12 cellular contexts compared by ENCODE assay signal in the genomic region with DNA sequence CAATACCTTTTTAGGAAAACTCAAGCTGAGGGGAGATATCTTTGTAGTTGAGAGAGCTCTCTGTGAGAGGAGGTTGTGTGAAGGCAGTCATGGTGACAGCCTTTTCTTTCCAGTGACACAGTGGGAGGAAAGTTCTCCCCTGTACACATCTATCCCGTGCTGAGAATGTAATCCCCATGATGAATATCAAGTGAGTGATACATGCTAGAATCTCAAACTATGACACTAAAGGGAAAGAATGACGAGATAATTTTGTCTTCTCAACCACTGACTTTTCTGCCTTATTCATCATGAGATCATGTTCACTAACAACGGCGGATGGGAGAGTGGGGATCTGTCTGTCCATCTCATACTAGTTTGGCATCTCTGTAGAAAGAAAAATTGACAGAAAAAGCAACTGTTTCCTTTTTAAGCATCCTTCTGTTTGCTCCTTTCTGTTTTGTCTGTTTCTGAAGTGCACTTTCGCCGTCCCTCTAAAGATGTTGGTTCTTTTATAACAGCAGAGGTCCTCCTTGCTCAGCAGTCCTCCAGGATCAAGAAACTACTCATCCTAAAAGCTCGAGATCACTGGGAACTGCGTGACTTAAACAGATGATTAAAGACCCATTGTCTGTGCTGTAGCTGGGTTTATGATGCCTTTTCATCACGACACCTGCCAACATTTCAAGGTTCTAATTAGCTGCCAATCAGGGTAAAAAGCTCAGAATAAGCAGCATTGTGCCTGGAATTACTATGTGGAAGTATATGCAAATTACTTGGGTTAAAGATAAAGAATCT.
DNase-seq lines count a peak whose midpoint lies in the region; ATAC-seq and TF ChIP-seq lines count a peak whose summit lies in the region.
"Had no signal": no experiment of that assay in that cellular context is flagged by ENCODE, and none has a peak within 500 bp of the region (broad histone marks: within the 10 kb centered on the region; RNA-seq: fewer than 3 reads in every experiment).

No MANE protein-coding gene starts in this region.

- H3K4me1 Mint-ChIP-seq in stimulated activated memory B cell treated with anti-CD40 and anti-IgM and Interleukin-4, amounts not matched to agents 10 μg/mL and 1 μg/mL and 100 μg/mL, for 72 hours, result no peaks in the 10 kb centered on the region
- no peaks in the 10 kb centered on the region for H3K4me1 Mint-ChIP-seq in mesothelial cell of epicardium

- H3K27ac ChIP-seq in foreskin keratinocyte, result no peak overlapping the region
- H3K27ac ChIP-seq: colonic mucosa had no signal

- H3K27me3 Mint-ChIP-seq in stimulated activated memory B cell treated with anti-CD40 and anti-IgM and Interleukin-4, amounts not matched to agents 10 μg/mL and 1 μg/mL and 100 μg/mL, for 72 hours, result peaks cover 12% of the 10 kb centered on the region
- H3K27me3 Mint-ChIP-seq in mesothelial cell of epicardium (ENCODE audit: low read depth), result no peaks in the 10 kb centered on the region

- H3K4me1 ChIP-seq in foreskin keratinocyte, result peaks cover 4% of the 10 kb centered on the region
- H3K4me1 ChIP-seq: BE2C, colonic mucosa had no signal

- TF ChIP-seq CTCF in foreskin keratinocyte (conservative IDR thresholded peaks at IDR 0.05) (peak; percentile 14), mesothelial cell of epicardium (IDR thresholded peaks at IDR 0.05; ENCODE audit: unreplicated experiment) (no peak)

- H3K36me3 Mint-ChIP-seq in stimulated activated memory B cell treated with anti-CD40 and anti-IgM and Interleukin-4, amounts not matched to agents 10 μg/mL and 1 μg/mL and 100 μg/mL, for 72 hours, result no peaks in the 10 kb centered on the region
- no peaks in the 10 kb centered on the region for H3K36me3 Mint-ChIP-seq in mesothelial cell of epicardium

- no peak overlapping the region for H3K4me3 Mint-ChIP-seq in stimulated activated memory B cell treated with anti-CD40 and anti-IgM and Interleukin-4, amounts not matched to agents 10 μg/mL and 1 μg/mL and 100 μg/mL, for 72 hours
- H3K4me3 Mint-ChIP-seq in mesothelial cell of epicardium, result no peak overlapping the region

- peak; percentile 83 for ATAC-seq in SK-N-SH treated with all-trans-retinoic acid at 6 μM for 48 hours
- ATAC-seq in foreskin keratinocyte, result peak; percentile 28
- ATAC-seq in stimulated activated memory B cell treated with anti-CD40 and anti-IgM and Interleukin-4, amounts not matched to agents 10 μg/mL and 1 μg/mL and 100 μg/mL, for 72 hours, result peak; percentile 25
- no peak for ATAC-seq in HG02840 (IDR thresholded peaks at IDR 0.05; ENCODE audit: low FRiP score, unreplicated experiment)
- ATAC-seq: left colon had no signal

- no peaks in the 10 kb centered on the region for H3K9me3 Mint-ChIP-seq in stimulated activated memory B cell treated with anti-CD40 and anti-IgM and Interleukin-4, amounts not matched to agents 10 μg/mL and 1 μg/mL and 100 μg/mL, for 72 hours
- no peaks in the 10 kb centered on the region for H3K9me3 Mint-ChIP-seq in mesothelial cell of epicardium

- H3K27me3 ChIP-seq in foreskin keratinocyte, result no peaks in the 10 kb centered on the region
- H3K27me3 ChIP-seq: BE2C, colonic mucosa had no signal

- H3K27ac Mint-ChIP-seq in stimulated activated memory B cell treated with anti-CD40 and anti-IgM and Interleukin-4, amounts not matched to agents 10 μg/mL and 1 μg/mL and 100 μg/mL, for 72 hours, result no peak overlapping the region
- H3K27ac Mint-ChIP-seq in mesothelial cell of epicardium, result no peak overlapping the region

- DNase-seq in NCI-H2171 treated with DMSO at 0.1 percent for 48 hours (lab: John Stamatoyannopoulos, UW) (peak; percentile 1), NCI-H2171 (lab: John Stamatoyannopoulos, UW) (no peak), foreskin keratinocyte (peak; percentile 10 to 54), mesothelial cell of epicardium (ENCODE audit: low spot score in 2 of 2, unreplicated experiment in 2 of 2) (no peak)
- DNase-seq in activated effector memory CD4-positive, alpha-beta T cell treated with anti-CD3 and anti-CD28 coated beads, Interleukin-2, amount 50 U/mL, for 16 hours, result no peak
- DNase-seq: activated CD8-positive, alpha-beta memory T cell treated with anti-CD3 and anti-CD28 coated beads for 24 hours; BE2C; colonic mucosa; left colon had no signal

TF ChIP-seq in SK-N-SH treated with all-trans-retinoic acid at 6 μM for 48 hours, 23 proteins besides CTCF, POLR2A, EP300 and RAD21:
- TF ChIP-seq, protein P1, sequence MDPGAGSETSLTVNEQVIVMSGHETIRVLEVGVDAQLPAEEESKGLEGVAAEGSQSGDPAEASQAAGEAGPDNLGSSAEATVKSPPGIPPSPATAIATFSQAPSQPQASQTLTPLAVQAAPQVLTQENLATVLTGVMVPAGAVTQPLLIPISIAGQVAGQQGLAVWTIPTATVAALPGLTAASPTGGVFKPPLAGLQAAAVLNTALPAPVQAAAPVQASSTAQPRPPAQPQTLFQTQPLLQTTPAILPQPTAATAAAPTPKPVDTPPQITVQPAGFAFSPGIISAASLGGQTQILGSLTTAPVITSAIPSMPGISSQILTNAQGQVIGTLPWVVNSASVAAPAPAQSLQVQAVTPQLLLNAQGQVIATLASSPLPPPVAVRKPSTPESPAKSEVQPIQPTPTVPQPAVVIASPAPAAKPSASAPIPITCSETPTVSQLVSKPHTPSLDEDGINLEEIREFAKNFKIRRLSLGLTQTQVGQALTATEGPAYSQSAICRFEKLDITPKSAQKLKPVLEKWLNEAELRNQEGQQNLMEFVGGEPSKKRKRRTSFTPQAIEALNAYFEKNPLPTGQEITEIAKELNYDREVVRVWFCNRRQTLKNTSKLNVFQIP (CRISPR knock-in tag; IDR thresholded peaks at IDR 0.05; ENCODE audit: borderline replicate concordance, low read depth), result no peak
- TF ChIP-seq, protein P2, sequence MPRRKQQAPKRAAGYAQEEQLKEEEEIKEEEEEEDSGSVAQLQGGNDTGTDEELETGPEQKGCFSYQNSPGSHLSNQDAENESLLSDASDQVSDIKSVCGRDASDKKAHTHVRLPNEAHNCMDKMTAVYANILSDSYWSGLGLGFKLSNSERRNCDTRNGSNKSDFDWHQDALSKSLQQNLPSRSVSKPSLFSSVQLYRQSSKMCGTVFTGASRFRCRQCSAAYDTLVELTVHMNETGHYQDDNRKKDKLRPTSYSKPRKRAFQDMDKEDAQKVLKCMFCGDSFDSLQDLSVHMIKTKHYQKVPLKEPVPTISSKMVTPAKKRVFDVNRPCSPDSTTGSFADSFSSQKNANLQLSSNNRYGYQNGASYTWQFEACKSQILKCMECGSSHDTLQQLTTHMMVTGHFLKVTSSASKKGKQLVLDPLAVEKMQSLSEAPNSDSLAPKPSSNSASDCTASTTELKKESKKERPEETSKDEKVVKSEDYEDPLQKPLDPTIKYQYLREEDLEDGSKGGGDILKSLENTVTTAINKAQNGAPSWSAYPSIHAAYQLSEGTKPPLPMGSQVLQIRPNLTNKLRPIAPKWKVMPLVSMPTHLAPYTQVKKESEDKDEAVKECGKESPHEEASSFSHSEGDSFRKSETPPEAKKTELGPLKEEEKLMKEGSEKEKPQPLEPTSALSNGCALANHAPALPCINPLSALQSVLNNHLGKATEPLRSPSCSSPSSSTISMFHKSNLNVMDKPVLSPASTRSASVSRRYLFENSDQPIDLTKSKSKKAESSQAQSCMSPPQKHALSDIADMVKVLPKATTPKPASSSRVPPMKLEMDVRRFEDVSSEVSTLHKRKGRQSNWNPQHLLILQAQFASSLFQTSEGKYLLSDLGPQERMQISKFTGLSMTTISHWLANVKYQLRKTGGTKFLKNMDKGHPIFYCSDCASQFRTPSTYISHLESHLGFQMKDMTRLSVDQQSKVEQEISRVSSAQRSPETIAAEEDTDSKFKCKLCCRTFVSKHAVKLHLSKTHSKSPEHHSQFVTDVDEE (CRISPR knock-in tag; IDR thresholded peaks at IDR 0.05), result no peak
- no peak for TF ChIP-seq SNAI2 (CRISPR knock-in tag; IDR thresholded peaks at IDR 0.05)
- TF ChIP-seq CREB5 (CRISPR knock-in tag; IDR thresholded peaks at IDR 0.05; ENCODE audit: low read depth), result no peak
- no peak for TF ChIP-seq BACH2 (CRISPR knock-in tag; IDR thresholded peaks at IDR 0.05; ENCODE audit: borderline replicate concordance)
- TF ChIP-seq CSDC2 (CRISPR knock-in tag; IDR thresholded peaks at IDR 0.05), result no peak

Comparison
In these comparisons a context has a peak if more than half of its experiments do, and no peak if none do; other contexts are left out.
1. DNase-seq: peak in NCI-H2171 treated with DMSO at 0.1 percent for 48 hours (single experiment) and foreskin keratinocyte (2 of 2); none in NCI-H2171 (single experiment), mesothelial cell of epicardium (0 of 2) and activated effector memory CD4-positive, alpha-beta T cell treated with anti-CD3 and anti-CD28 coated beads, Interleukin-2, amount 50 U/mL, for 16 hours (single experiment).